9 cellular contexts compared by ENCODE assay signal in the genomic region with DNA sequence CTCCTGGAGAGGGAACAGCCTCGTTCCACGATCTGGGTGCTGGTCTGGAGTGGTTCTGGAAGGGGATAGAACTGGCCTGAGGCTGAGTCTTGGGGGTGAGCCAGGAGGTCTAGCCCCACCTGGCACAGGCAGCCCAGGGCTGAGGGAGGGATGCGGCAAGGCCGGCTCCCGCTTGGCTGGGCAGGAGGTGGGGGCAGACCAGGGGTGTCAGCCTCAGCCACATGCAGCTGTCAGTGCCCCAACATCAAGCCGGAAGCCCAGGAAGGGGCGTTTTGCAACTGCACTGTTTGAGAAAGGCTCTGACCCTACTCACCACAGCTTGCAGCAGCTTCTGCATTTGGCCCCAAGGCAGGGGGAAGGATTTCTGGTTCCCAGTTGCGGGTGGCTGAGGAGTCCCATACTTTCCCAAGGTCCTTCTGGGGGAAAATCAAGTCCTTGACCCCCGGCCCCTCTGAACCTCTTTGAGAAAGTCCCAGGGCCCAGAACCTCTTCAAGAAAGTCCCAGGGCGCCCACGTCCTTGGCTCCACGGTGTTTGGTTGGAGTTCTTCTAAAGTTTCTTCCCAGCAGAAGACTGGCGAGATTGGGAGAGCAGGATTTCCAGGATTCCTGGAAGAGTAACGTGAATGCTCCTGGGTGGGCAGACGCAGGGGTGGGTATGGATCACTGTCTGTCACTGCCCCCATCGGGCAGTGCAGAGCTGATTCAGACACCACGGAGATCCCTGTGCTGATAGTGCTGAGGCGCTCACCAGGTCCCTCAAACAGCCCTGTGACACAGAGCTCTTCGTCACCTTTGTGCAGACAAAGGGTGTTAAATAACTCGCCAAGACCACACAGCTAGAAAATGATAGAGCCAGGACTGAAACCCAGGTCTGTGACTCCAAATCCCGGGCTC. TPM values are rescaled to one million over a fixed set of nuclear protein-coding genes. Genes with fewer than 3 reads are reported as not detected.
DNase-seq lines count a peak whose midpoint lies in the region; ATAC-seq and TF ChIP-seq lines count a peak whose summit lies in the region.
"Had no signal": no experiment of that assay in that cellular context is flagged by ENCODE, and none has a peak within 500 bp of the region (broad histone marks: within the 10 kb centered on the region; RNA-seq: fewer than 3 reads in every experiment).

No MANE protein-coding gene starts in this region.

- H3K4me1 ChIP-seq in mammary epithelial cell (ENCODE audit: insufficient read depth, low read length) (peaks cover 29% of the 10 kb centered on the region), subcutaneous abdominal adipose tissue (ENCODE audit: control insufficient read depth in 5 of 5, insufficient read depth in 5 of 5, low read length in 5 of 5) (peaks cover 3 to 85% (median 66%) of the 10 kb centered on the region in 5 donors)

- H2AFZ ChIP-seq in SU-DHL-6 (ENCODE audit: low read depth, low read length, severe bottlenecking) (no peak overlapping the region), mammary epithelial cell (ENCODE audit: low read depth, low read length) (no peak overlapping the region)

- H4K20me1 ChIP-seq in SU-DHL-6 (ENCODE audit: low read depth, low read length) (no peaks in the 10 kb centered on the region), mammary epithelial cell (ENCODE audit: insufficient read depth, low read length) (no peaks in the 10 kb centered on the region)

- peak overlapping the region; percentile 36; the same call in 1 of the 2 replicates for H3K27ac ChIP-seq in SU-DHL-6 (ENCODE audit: low read depth, low read length)
- no peak overlapping the region for H3K27ac ChIP-seq in mammary epithelial cell (ENCODE audit: insufficient read depth, low read depth, low read length)
- peak overlapping the region; percentile 50 for H3K27ac ChIP-seq in subcutaneous abdominal adipose tissue (ENCODE audit: low read depth, low read length)
- H3K27ac ChIP-seq: C4-2B had no signal

- DNase-seq in NCI-H82 (lab: John Stamatoyannopoulos, UW) = peak; percentile 23
- DNase-seq in NCI-H82 treated with DMSO at 0.1 percent for 48 hours (lab: John Stamatoyannopoulos, UW; ENCODE audit: unreplicated experiment) = no peak
- DNase-seq in mammary epithelial cell = no peak
- DNase-seq in lung microvascular endothelial cell (ENCODE audit: low read depth in 2 of 2) = peak; percentile 43 to 45
- no peak for DNase-seq in NCI-H2171 (lab: John Stamatoyannopoulos, UW)

- peak overlapping the region; percentile 91 for H3K4me3 ChIP-seq in SU-DHL-6 (ENCODE audit: insufficient read depth, low read length, poor library complexity, severe bottlenecking)
- peak overlapping the region; percentile 89 to 92 (median 90) for H3K4me3 ChIP-seq in mammary epithelial cell (replicated peaks in 1 of 3; ENCODE audit: insufficient read depth in 1 of 3, low read depth in 2 of 3, low read length in 3 of 3)
- H3K4me3 ChIP-seq in subcutaneous abdominal adipose tissue (ENCODE audit: low read depth in 1 of 5, low read length in 5 of 5) = peak overlapping the region; percentile 72 to 92 (median 82)

- no peaks in the 10 kb centered on the region for H3K36me3 ChIP-seq in SU-DHL-6 (ENCODE audit: low read length)
- no peaks in the 10 kb centered on the region for H3K36me3 ChIP-seq in mammary epithelial cell (ENCODE audit: insufficient read depth, low read length)
- peaks cover 0 to 7% (median 0%) of the 10 kb centered on the region in 5 donors for H3K36me3 ChIP-seq in subcutaneous abdominal adipose tissue (ENCODE audit: control insufficient read depth in 5 of 5, insufficient read depth in 5 of 5, low read length in 5 of 5)

- H3K9me3 ChIP-seq in SU-DHL-6 (ENCODE audit: insufficient read depth, low read length) (no peaks in the 10 kb centered on the region), mammary epithelial cell (replicated peaks; ENCODE audit: insufficient read depth, low read length) (no peaks in the 10 kb centered on the region), subcutaneous abdominal adipose tissue (ENCODE audit: control insufficient read depth in 5 of 5, low read length in 5 of 5) (no peaks in the 10 kb centered on the region)

- in situ Hi-C loops in mammary epithelial cell (cut with MboI; ENCODE audit: low sequenced_read_pairs in 2 of 2) = loop anchor here in 1 of 2 donors (10.0 kb wide), 2 partner anchors 67 to 257 kb away; partner anchors contain the start of gene TMEM51

- BruUV-seq in mammary epithelial cell (replicated peaks; lab: Mats Ljungman, UMichigan) = no TSS peak

- dilution Hi-C loops in mammary epithelial cell (cut with HindIII; ENCODE audit: low sequenced_read_pairs) = no loop called here

- 87% methylated on average over 11 of the region's 21 CpGs for WGBS in mammary epithelial cell (ENCODE audit: low coverage, missing lambda C conversion rate)

- no peaks in the 10 kb centered on the region for H3K9me2 ChIP-seq in SU-DHL-6 (replicated peaks; ENCODE audit: insufficient read depth, low read length)

- peak overlapping the region; percentile 87 for H3K9ac ChIP-seq in SU-DHL-6 (ENCODE audit: low read length)
- H3K9ac ChIP-seq in mammary epithelial cell (ENCODE audit: insufficient read depth, low read length) = peak overlapping the region; percentile 35
- peak overlapping the region in 4 of 5 donors; percentile 51 to 84 (median 73) for H3K9ac ChIP-seq in subcutaneous abdominal adipose tissue (ENCODE audit: low read length in 5 of 5)

- no peaks in the 10 kb centered on the region for H3F3A ChIP-seq in SU-DHL-6 (ENCODE audit: insufficient read depth)

- CTCF ChIA-PET in mammary epithelial cell (lab: Charles Lee; ENCODE audit: low non-redundant PET) = interaction anchor here (0.6 kb wide), 1 partner anchor 504 kb away, joined by 3 read pairs; no protein-coding TSS in a partner anchor

- intact Hi-C loops in mammary epithelial cell (cut with micrococcal nuclease) = loop anchor here (2.0 kb wide), 1 partner anchor 59 kb away; no protein-coding TSS in a partner anchor

- H3K27me3 ChIP-seq in SU-DHL-6 (ENCODE audit: low read length) = no peaks in the 10 kb centered on the region
- H3K27me3 ChIP-seq in mammary epithelial cell (ENCODE audit: insufficient read depth, low read length) = no peaks in the 10 kb centered on the region
- H3K27me3 ChIP-seq in subcutaneous abdominal adipose tissue (ENCODE audit: control insufficient read depth in 5 of 5, insufficient read depth in 4 of 5, low read length in 5 of 5) = no peaks in the 10 kb centered on the region

- peak overlapping the region; percentile 73 for H3K4me2 ChIP-seq in SU-DHL-6 (ENCODE audit: low read depth, low read length, poor library complexity, severe bottlenecking)
- peak overlapping the region; percentile 80 for H3K4me2 ChIP-seq in mammary epithelial cell (ENCODE audit: insufficient read depth, low read depth, low read length)

- ATAC-seq in HG03103 (IDR thresholded peaks at IDR 0.05; ENCODE audit: low read depth, unreplicated experiment) = peak; percentile 44

- TF ChIP-seq CTCF in SU-DHL-6 (IDR thresholded peaks at IDR 0.05; ENCODE audit: insufficient read depth, low read length, poor library complexity, severe bottlenecking) (no peak), mammary epithelial cell (conservative IDR thresholded peaks at IDR 0.05 in 1 of 2, IDR thresholded peaks at IDR 0.05 in 1 of 2; ENCODE audit: extremely low read depth in 1 of 2, insufficient read depth in 1 of 2, low read depth in 1 of 2, low read length in 2 of 2) (no peak)

- H3K79me2 ChIP-seq in SU-DHL-6 (ENCODE audit: insufficient read depth, low read length) = peaks cover 15% of the 10 kb centered on the region; the same call in 1 of the 2 replicates
- peaks cover 71% of the 10 kb centered on the region for H3K79me2 ChIP-seq in mammary epithelial cell (ENCODE audit: insufficient read depth, low read length)

RNA-seq across cellular contexts. Expression of gene EFHD2, which starts 2.2 kb away (rescaled TPM):
- 10 to 100 TPM; 17.8 to 56.2 TPM for total RNA-seq in mammary epithelial cell
- polyA plus RNA-seq in mammary epithelial cell = 61.9 TPM
- polyA minus RNA-seq in mammary epithelial cell = 17.1 TPM
- 20.2 and 26.6 TPM in 2 replicates for total RNA-seq in lung microvascular endothelial cell

RNA-seq across cellular contexts. Expression of gene CTRC, which starts 26.4 kb away (rescaled TPM):
- total RNA-seq in mammary epithelial cell (not detected), lung microvascular endothelial cell (not detected in 2 replicates)
- polyA plus RNA-seq in mammary epithelial cell = not detected
- polyA minus RNA-seq in mammary epithelial cell = not detected

RNA-seq across cellular contexts. Expression of gene CELA2A, which starts 44.7 kb away (rescaled TPM):
- total RNA-seq in mammary epithelial cell (not detected), lung microvascular endothelial cell (not detected in 2 replicates)
- polyA plus RNA-seq in mammary epithelial cell = not detected
- polyA minus RNA-seq in mammary epithelial cell = not detected

Comparison
In these comparisons a context has a peak if more than half of its experiments do, and no peak if none do; other contexts are left out.
1. DNase-seq: peak in NCI-H82 (single experiment) and lung microvascular endothelial cell (2 of 2); none in NCI-H82 treated with DMSO at 0.1 percent for 48 hours (single experiment), mammary epithelial cell (single experiment) and NCI-H2171 (single experiment).
2. H3K9ac ChIP-seq: peak in every context shown above with its lines; median percentile 87 in SU-DHL-6; 73 in subcutaneous abdominal adipose tissue; 35 in mammary epithelial cell.
3. Peak in every context shown above with its lines, with median percentiles within 50 percentile points of each other: H3K4me3 ChIP-seq.